In the genomic region with DNA sequence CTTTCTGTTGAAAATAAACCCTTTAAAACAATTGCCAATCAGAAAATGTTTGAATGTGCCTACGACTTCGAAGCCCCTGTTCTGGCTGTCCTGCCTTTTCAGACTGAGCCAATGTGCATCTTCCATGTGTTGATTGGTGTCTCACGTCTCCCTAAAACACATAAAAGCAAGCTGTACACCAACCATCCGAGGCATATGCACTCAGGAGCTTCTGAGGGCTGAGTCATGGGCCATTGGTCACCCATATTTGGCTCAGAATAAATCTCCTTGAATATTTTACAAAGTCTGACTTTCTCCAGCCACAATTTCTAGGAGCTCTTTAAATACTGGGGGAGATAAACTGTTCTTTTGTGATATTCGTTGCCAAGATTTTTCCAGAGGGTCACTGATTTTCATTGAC, we compare ENCODE assay signal across 22 cellular contexts. TPM values are rescaled to one million over a fixed set of nuclear protein-coding genes. Genes with fewer than 3 reads are reported as not detected.
DNase-seq lines count a peak whose midpoint lies in the region; TF ChIP-seq lines count a peak whose summit lies in the region.
"Had no signal": no experiment of that assay in that cellular context is flagged by ENCODE, and none has a peak within 500 bp of the region (broad histone marks: within the 10 kb centered on the region; RNA-seq: fewer than 3 reads in every experiment).

No MANE protein-coding gene starts in this region.

- TF ChIP-seq CTCF in vagina (IDR thresholded peaks at IDR 0.05) = no peak

- no peak overlapping the region for H3K27ac ChIP-seq in vagina
- H3K27ac ChIP-seq: cardiac muscle cell, heart left ventricle, left ventricle myocardium inferior, sigmoid colon, upper lobe of right lung had no signal

- no peaks in the 10 kb centered on the region for H3K4me1 ChIP-seq in vagina
- H3K4me1 ChIP-seq: heart left ventricle, left ventricle myocardium inferior, sigmoid colon, upper lobe of right lung had no signal

- H3K36me3 Mint-ChIP-seq in activated naive CD4-positive, alpha-beta T cell treated with anti-CD3 and anti-CD28 coated beads for 36 hours (ENCODE audit: low read depth) = no peaks in the 10 kb centered on the region
- H3K36me3 Mint-ChIP-seq: activated CD4-positive, alpha-beta memory T cell treated with anti-CD3 and anti-CD28 coated beads for 36 hours had no signal

- no peaks in the 10 kb centered on the region for H3K9me3 ChIP-seq in vagina
- H3K9me3 ChIP-seq: heart left ventricle, left ventricle myocardium inferior, sigmoid colon, upper lobe of right lung had no signal

- no peaks in the 10 kb centered on the region for H3K27me3 Mint-ChIP-seq in activated naive CD4-positive, alpha-beta T cell treated with anti-CD3 and anti-CD28 coated beads for 36 hours (ENCODE audit: low read depth)
- H3K27me3 Mint-ChIP-seq: activated CD4-positive, alpha-beta memory T cell treated with anti-CD3 and anti-CD28 coated beads for 36 hours; dendritic cell treated with granulocyte-macrophage colony-stimulating factor and Interleukin-4, amounts not matched to agents 40 ng/mL and 50 ng/mL, for 4 days had no signal

- H3K27me3 ChIP-seq in vagina = no peaks in the 10 kb centered on the region
- H3K27me3 ChIP-seq: cardiac muscle cell, heart left ventricle, sigmoid colon, upper lobe of right lung had no signal

- no peak overlapping the region for H3K27ac Mint-ChIP-seq in activated naive CD4-positive, alpha-beta T cell treated with anti-CD3 and anti-CD28 coated beads for 36 hours
- H3K27ac Mint-ChIP-seq: activated CD4-positive, alpha-beta memory T cell treated with anti-CD3 and anti-CD28 coated beads for 36 hours; dendritic cell treated with granulocyte-macrophage colony-stimulating factor and Interleukin-4, amounts not matched to agents 40 ng/mL and 50 ng/mL, for 4 days; nephron had no signal

- H3K36me3 ChIP-seq in vagina = no peaks in the 10 kb centered on the region
- H3K36me3 ChIP-seq: cardiac muscle cell, heart left ventricle, left ventricle myocardium inferior, sigmoid colon, upper lobe of right lung had no signal

- H3K9me3 Mint-ChIP-seq in activated naive CD4-positive, alpha-beta T cell treated with anti-CD3 and anti-CD28 coated beads for 36 hours = no peaks in the 10 kb centered on the region
- H3K9me3 Mint-ChIP-seq: activated CD4-positive, alpha-beta memory T cell treated with anti-CD3 and anti-CD28 coated beads for 36 hours; dendritic cell treated with granulocyte-macrophage colony-stimulating factor and Interleukin-4, amounts not matched to agents 40 ng/mL and 50 ng/mL, for 4 days had no signal

- CTCF ChIA-PET in activated naive CD4-positive, alpha-beta T cell treated with anti-CD3 and anti-CD28 coated beads for 36 hours (lab: Charles Lee) = interaction anchor here (0.7 kb wide), 1 partner anchor 18 kb away, joined by 5 read pairs; no protein-coding TSS in a partner anchor

- H3K4me3 ChIP-seq in vagina = no peak overlapping the region
- H3K4me3 ChIP-seq: cardiac muscle cell, heart left ventricle, left ventricle myocardium inferior, sigmoid colon, upper lobe of right lung had no signal

- no peaks in the 10 kb centered on the region for H3K4me1 Mint-ChIP-seq in activated naive CD4-positive, alpha-beta T cell treated with anti-CD3 and anti-CD28 coated beads for 36 hours (ENCODE audit: low read depth)

- no peak overlapping the region for H3K4me3 Mint-ChIP-seq in activated naive CD4-positive, alpha-beta T cell treated with anti-CD3 and anti-CD28 coated beads for 36 hours
- H3K4me3 Mint-ChIP-seq: activated CD4-positive, alpha-beta memory T cell treated with anti-CD3 and anti-CD28 coated beads for 36 hours; dendritic cell treated with granulocyte-macrophage colony-stimulating factor and Interleukin-4, amounts not matched to agents 40 ng/mL and 50 ng/mL, for 4 days; nephron had no signal

- DNase-seq in AG20443 (ENCODE audit: low spot score) (peak; percentile 29), LHCN-M2 (ENCODE audit: low read depth) (peak; percentile 32), astrocyte of the hippocampus (ENCODE audit: low read depth, low spot score) (peak; percentile 42), left kidney (ENCODE audit: low read depth, low spot score) (peak; percentile 17), T-helper 2 cell (no peak), vagina (ENCODE audit: extremely low spot score in 2 of 2) (no peak), posterior vena cava (ENCODE audit: low spot score) (no peak)
- DNase-seq in activated naive CD4-positive, alpha-beta T cell treated with anti-CD3 and anti-CD28 coated beads for 36 hours = no peak
- DNase-seq: activated CD4-positive, alpha-beta memory T cell treated with anti-CD3 and anti-CD28 coated beads for 36 hours; activated effector memory CD4-positive, alpha-beta T cell treated with Interleukin-2 at 50 U/mL for 16 hours; DMS 273 treated with DMSO at 0.1 percent for 48 hours; heart left ventricle; left ventricle myocardium inferior; NCI-H1436 treated with DMSO at 0.1 percent for 48 hours; NCI-H526; sigmoid colon; stimulated activated CD8-positive, alpha-beta memory T cell treated with anti-CD3 and anti-CD28 coated beads, Interleukin-4, amount 100 ng/mL, for 48 hours; upper lobe of right lung had no signal

- TF ChIP-seq POLR2A in vagina (IDR thresholded peaks at IDR 0.05) = no peak

- intact Hi-C loops in activated naive CD4-positive, alpha-beta T cell treated with anti-CD3 and anti-CD28 coated beads for 36 hours (cut with micrococcal nuclease) = no loop called here
- intact Hi-C loops in vagina (cut with DNase I) (no loop called here), posterior vena cava (cut with DNase I) (no loop called here)

RNA-seq across cellular contexts. Expression of gene C9orf57, which starts 53.9 kb away (rescaled TPM):
- total RNA-seq in LHCN-M2 (2014; rRNA removed) (not detected in 2 replicates), vagina (not detected), posterior vena cava (not detected)
- not detected for polyA plus RNA-seq in LHCN-M2 (2012)
- not detected for total RNA-seq in activated naive CD4-positive, alpha-beta T cell treated with anti-CD3 and anti-CD28 coated beads for 36 hours
- total RNA-seq: A673; activated CD4-positive, alpha-beta memory T cell treated with anti-CD3 and anti-CD28 coated beads for 36 hours; cardiac muscle cell; heart left ventricle; left ventricle myocardium inferior; sigmoid colon; upper lobe of right lung had no signal
- polyA plus RNA-seq: cardiac muscle cell, heart left ventricle had no signal

Comparison
In these comparisons a context has a peak if more than half of its experiments do, and no peak if none do; other contexts are left out.
1. DNase-seq: peak in AG20443 (single experiment), LHCN-M2 (single experiment), astrocyte of the hippocampus (single experiment) and left kidney (single experiment); none in activated naive CD4-positive, alpha-beta T cell treated with anti-CD3 and anti-CD28 coated beads for 36 hours (single experiment), T-helper 2 cell (0 of 5), vagina (0 of 2) and posterior vena cava (single experiment).